1 cellular context compared by ENCODE assay signal in the genomic region with DNA sequence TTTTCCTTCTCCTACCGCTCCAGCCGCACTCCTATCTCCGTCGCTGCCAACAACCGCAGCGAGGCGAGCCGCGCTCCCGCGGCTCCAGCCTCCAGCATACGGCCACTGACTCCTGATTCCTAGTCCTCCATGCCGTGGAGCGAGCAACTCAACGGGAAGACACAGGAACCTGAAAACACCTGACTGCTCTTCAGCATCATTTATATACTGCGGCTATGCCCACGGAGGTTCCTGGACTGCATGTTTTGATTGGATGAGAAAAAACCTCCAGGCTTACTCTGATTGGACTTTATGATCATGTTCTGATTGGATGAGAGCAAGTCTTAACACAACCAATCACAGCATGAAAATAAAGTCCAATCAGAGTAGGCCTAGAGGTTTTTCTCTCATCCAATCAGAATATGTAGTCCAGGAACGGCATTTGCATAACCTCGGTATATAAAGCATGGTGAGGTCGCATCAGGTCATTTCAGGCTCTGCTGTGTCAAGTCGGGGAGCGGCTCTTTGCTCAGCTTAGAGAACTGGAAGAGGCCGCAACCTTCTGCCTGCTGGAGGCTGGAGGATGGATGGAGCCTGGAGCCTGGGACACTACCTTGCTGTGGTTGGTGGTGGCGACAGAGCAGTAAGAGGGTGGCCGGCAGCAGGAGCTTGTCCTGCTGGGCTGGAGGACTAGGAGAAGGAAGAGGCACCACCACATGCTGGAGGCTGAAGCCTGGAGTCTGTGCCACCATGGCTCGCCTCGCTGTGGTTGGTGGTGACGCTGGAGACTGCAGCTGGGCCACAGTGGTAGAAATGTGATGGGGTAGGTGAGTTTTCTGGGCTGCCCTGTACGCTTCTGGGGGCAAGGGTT.
TF ChIP-seq lines count a peak whose summit lies in the region.
"Not testable (repeated sequence)": the region's sequence is repeated elsewhere in the genome, so short reads cannot be mapped to it uniquely, and the experiment has no call there.

No MANE protein-coding gene starts in this region.

TF ChIP-seq in K562, 482 proteins besides CTCF, POLR2A, EP300 and RAD21 (continued from another document and continues in another):
- TF ChIP-seq ZNF511 (CRISPR knock-in tag; IDR thresholded peaks at IDR 0.05) = peak; percentile 42
- TF ChIP-seq ZNF75A (CRISPR knock-in tag; IDR thresholded peaks at IDR 0.05) = peak; percentile 48; the same call in 1 of the 2 replicates
- 0 out of 2 replicates have a peak, but pooled peaks have one; percentile 66 for TF ChIP-seq HDGF (IDR thresholded peaks at IDR 0.05)
- TF ChIP-seq NR2F6 (CRISPR knock-in tag; IDR thresholded peaks at IDR 0.05) = 0 out of 2 replicates have a peak, but pooled peaks have one; percentile 41
- peak; percentile 92 for TF ChIP-seq GTF2A2 (tag; IDR thresholded peaks at IDR 0.05)
- peak; percentile 97 for TF ChIP-seq POLR2AphosphoS5 (IDR thresholded peaks at IDR 0.05; ENCODE audit: control insufficient read depth, insufficient read depth, low read depth, low read length)
- 0 out of 2 replicates have a peak, but pooled peaks have one; percentile 46 for TF ChIP-seq HDAC2 (IDR thresholded peaks at IDR 0.05)
- peak in 1 of 2 experiments; percentile 30; a peak in 2 of 4 replicates for TF ChIP-seq RCOR1 (IDR thresholded peaks at IDR 0.05; ENCODE audit: borderline replicate concordance in 1 of 2, low read depth in 2 of 2, low read length in 2 of 2)
- TF ChIP-seq L3MBTL2 (IDR thresholded peaks at IDR 0.05) = peak; percentile 33; the same call in 1 of the 2 replicates
- TF ChIP-seq POLR2G (IDR thresholded peaks at IDR 0.05; ENCODE audit: low read depth, low read length) = peak; percentile 97
- 0 out of 2 replicates have a peak, but pooled peaks have one; percentile 29 for TF ChIP-seq CTBP1 (IDR thresholded peaks at IDR 0.05; ENCODE audit: borderline replicate concordance)
- TF ChIP-seq, protein P1, sequence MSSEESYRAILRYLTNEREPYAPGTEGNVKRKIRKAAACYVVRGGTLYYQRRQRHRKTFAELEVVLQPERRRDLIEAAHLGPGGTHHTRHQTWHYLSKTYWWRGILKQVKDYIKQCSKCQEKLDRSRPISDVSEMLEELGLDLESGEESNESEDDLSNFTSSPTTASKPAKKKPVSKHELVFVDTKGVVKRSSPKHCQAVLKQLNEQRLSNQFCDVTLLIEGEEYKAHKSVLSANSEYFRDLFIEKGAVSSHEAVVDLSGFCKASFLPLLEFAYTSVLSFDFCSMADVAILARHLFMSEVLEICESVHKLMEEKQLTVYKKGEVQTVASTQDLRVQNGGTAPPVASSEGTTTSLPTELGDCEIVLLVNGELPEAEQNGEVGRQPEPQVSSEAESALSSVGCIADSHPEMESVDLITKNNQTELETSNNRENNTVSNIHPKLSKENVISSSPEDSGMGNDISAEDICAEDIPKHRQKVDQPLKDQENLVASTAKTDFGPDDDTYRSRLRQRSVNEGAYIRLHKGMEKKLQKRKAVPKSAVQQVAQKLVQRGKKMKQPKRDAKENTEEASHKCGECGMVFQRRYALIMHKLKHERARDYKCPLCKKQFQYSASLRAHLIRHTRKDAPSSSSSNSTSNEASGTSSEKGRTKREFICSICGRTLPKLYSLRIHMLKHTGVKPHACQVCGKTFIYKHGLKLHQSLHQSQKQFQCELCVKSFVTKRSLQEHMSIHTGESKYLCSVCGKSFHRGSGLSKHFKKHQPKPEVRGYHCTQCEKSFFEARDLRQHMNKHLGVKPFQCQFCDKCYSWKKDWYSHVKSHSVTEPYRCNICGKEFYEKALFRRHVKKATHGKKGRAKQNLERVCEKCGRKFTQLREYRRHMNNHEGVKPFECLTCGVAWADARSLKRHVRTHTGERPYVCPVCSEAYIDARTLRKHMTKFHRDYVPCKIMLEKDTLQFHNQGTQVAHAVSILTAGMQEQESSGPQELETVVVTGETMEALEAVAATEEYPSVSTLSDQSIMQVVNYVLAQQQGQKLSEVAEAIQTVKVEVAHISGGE (CRISPR knock-in tag; IDR thresholded peaks at IDR 0.05) = peak in 2 of 3 experiments; percentile 25 to 72; a peak in 2 of 6 replicates
- peak; percentile 25; the same call in 1 of the 2 replicates for TF ChIP-seq CREB1 (IDR thresholded peaks at IDR 0.05)
- 0 out of 2 replicates have a peak, but pooled peaks have one; percentile 19 for TF ChIP-seq CREB1 (CRISPR knock-in tag; IDR thresholded peaks at IDR 0.05)
- 0 out of 2 replicates have a peak, but pooled peaks have one; percentile 13 for TF ChIP-seq KAT7 (CRISPR knock-in tag; IDR thresholded peaks at IDR 0.05; ENCODE audit: borderline replicate concordance)
- TF ChIP-seq MEF2A (IDR thresholded peaks at IDR 0.05; ENCODE audit: control insufficient read depth, low read depth, low read length) = peak; percentile 2; the same call in 1 of the 2 replicates
- peak in 2 of 3 experiments; percentile 46 to 76 for TF ChIP-seq YY1 (IDR thresholded peaks at IDR 0.05; ENCODE audit: borderline replicate concordance in 1 of 3, control insufficient read depth in 1 of 3, extremely low read depth in 1 of 3, insufficient read depth in 3 of 3, insufficient read length in 1 of 3, insufficient replicate concordance in 2 of 3, low read depth in 1 of 3, low read length in 2 of 3)
- TF ChIP-seq SRSF1 (IDR thresholded peaks at IDR 0.05; ENCODE audit: low read depth, low read length) = 0 out of 2 replicates have a peak, but pooled peaks have one; percentile 32
- TF ChIP-seq, protein P2, sequence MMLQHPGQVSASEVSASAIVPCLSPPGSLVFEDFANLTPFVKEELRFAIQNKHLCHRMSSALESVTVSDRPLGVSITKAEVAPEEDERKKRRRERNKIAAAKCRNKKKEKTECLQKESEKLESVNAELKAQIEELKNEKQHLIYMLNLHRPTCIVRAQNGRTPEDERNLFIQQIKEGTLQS (IDR thresholded peaks at IDR 0.05) = not testable (repeated sequence)
- TF ChIP-seq, protein P2 (CRISPR knock-in tag; conservative IDR thresholded peaks at IDR 0.05) = peak; percentile 82; the same call in 1 of the 2 replicates
- 0 out of 2 replicates have a peak, but pooled peaks have one; percentile 6 for TF ChIP-seq STAT5A (IDR thresholded peaks at IDR 0.05; ENCODE audit: borderline replicate concordance, low read length)
- TF ChIP-seq TAF7 (tag; IDR thresholded peaks at IDR 0.05) = peak; percentile 97
- peak; percentile 99 for TF ChIP-seq KDM5B (IDR thresholded peaks at IDR 0.05; ENCODE audit: insufficient replicate concordance, low read depth, low read length)
- TF ChIP-seq NCOR1 (IDR thresholded peaks at IDR 0.05) = peak; percentile 6; the same call in 1 of the 2 replicates
- 0 out of 2 replicates have a peak, but pooled peaks have one; percentile 50 for TF ChIP-seq FOXP4 (CRISPR knock-in tag; IDR thresholded peaks at IDR 0.05; ENCODE audit: borderline replicate concordance)
- TF ChIP-seq, protein P3, sequence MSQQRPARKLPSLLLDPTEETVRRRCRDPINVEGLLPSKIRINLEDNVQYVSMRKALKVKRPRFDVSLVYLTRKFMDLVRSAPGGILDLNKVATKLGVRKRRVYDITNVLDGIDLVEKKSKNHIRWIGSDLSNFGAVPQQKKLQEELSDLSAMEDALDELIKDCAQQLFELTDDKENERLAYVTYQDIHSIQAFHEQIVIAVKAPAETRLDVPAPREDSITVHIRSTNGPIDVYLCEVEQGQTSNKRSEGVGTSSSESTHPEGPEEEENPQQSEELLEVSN (IDR thresholded peaks at IDR 0.05; ENCODE audit: borderline replicate concordance in 1 of 2, extremely low read depth in 1 of 2, insufficient read depth in 1 of 2, insufficient read length in 1 of 2, low read depth in 1 of 2, low read length in 1 of 2, poor library complexity in 1 of 2, severe bottlenecking in 1 of 2) = peak in 1 of 2 experiments; percentile 23
- TF ChIP-seq ZNF263 (CRISPR knock-in tag; IDR thresholded peaks at IDR 0.05; ENCODE audit: borderline replicate concordance) = peak; percentile 20; the same call in 1 of the 2 replicates
- TF ChIP-seq, protein P4, sequence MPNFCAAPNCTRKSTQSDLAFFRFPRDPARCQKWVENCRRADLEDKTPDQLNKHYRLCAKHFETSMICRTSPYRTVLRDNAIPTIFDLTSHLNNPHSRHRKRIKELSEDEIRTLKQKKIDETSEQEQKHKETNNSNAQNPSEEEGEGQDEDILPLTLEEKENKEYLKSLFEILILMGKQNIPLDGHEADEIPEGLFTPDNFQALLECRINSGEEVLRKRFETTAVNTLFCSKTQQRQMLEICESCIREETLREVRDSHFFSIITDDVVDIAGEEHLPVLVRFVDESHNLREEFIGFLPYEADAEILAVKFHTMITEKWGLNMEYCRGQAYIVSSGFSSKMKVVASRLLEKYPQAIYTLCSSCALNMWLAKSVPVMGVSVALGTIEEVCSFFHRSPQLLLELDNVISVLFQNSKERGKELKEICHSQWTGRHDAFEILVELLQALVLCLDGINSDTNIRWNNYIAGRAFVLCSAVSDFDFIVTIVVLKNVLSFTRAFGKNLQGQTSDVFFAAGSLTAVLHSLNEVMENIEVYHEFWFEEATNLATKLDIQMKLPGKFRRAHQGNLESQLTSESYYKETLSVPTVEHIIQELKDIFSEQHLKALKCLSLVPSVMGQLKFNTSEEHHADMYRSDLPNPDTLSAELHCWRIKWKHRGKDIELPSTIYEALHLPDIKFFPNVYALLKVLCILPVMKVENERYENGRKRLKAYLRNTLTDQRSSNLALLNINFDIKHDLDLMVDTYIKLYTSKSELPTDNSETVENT (CRISPR knock-in tag; IDR thresholded peaks at IDR 0.05) = peak; percentile 92
- peak; percentile 67; the same call in 1 of the 2 replicates for TF ChIP-seq ZNF436 (CRISPR knock-in tag; IDR thresholded peaks at IDR 0.05)
- TF ChIP-seq ZNF609 (CRISPR knock-in tag; IDR thresholded peaks at IDR 0.05; ENCODE audit: borderline replicate concordance) = peak; percentile 34; the same call in 1 of the 2 replicates
- TF ChIP-seq, protein P5, sequence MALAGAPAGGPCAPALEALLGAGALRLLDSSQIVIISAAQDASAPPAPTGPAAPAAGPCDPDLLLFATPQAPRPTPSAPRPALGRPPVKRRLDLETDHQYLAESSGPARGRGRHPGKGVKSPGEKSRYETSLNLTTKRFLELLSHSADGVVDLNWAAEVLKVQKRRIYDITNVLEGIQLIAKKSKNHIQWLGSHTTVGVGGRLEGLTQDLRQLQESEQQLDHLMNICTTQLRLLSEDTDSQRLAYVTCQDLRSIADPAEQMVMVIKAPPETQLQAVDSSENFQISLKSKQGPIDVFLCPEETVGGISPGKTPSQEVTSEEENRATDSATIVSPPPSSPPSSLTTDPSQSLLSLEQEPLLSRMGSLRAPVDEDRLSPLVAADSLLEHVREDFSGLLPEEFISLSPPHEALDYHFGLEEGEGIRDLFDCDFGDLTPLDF (CRISPR knock-in tag; IDR thresholded peaks at IDR 0.05) = peak; percentile 57
